In the genomic region with DNA sequence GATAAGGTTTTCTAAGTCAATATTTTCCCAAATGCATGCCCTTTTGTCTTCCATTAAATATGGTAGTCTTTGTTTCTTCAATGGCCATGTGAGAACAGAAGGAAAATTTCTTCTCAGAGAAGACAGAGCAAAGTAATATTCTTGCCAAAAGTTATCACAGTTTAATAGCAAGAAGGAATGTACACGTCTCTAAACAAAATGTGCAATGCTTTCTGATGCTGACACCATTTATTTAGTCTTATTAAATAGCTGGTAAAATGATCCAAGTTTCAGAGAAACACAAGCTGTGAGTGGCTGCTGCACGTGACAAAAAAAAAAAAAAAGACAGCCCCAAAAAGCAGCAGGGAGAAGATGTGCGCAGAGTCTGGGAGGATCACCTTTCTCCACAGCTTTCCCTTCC, we compare ENCODE assay signal across 25 cellular contexts.
"Had no signal": no experiment of that assay in that cellular context is flagged by ENCODE, and none has a peak within 500 bp of the region (broad histone marks: within the 10 kb centered on the region; RNA-seq: fewer than 3 reads in every experiment).

No MANE protein-coding gene starts in this region.

- H3K4me3 Mint-ChIP-seq: activated naive CD8-positive, alpha-beta T cell treated with anti-CD3 and anti-CD28 coated beads, Interleukin-2, amount 50 U/mL, for 24 hours; activated T-cell treated with anti-CD3 and anti-CD28 coated beads, Interleukin-2, amount 50 U/mL, for 4 hours; IgD-negative memory B cell; T-helper 17 cell; WTC11 had no signal

- H3K9me3 Mint-ChIP-seq: activated naive CD8-positive, alpha-beta T cell treated with anti-CD3 and anti-CD28 coated beads, Interleukin-2, amount 50 U/mL, for 24 hours; activated T-cell treated with anti-CD3 and anti-CD28 coated beads, Interleukin-2, amount 50 U/mL, for 4 hours had no signal

- H3K36me3 Mint-ChIP-seq: activated naive CD4-positive, alpha-beta T cell treated with anti-CD3 and anti-CD28 coated beads, Interleukin-2, amount 50 U/mL, for 72 hours; IgD-negative memory B cell; WTC11 had no signal

- H3K4me1 Mint-ChIP-seq: activated naive CD8-positive, alpha-beta T cell treated with anti-CD3 and anti-CD28 coated beads, Interleukin-2, amount 50 U/mL, for 24 hours; IgD-negative memory B cell; T-helper 17 cell had no signal

- ATAC-seq: activated naive CD4-positive, alpha-beta T cell treated with anti-CD3 and anti-CD28 coated beads, Interleukin-2, amount 50 U/mL, for 72 hours; activated naive CD8-positive, alpha-beta T cell treated with anti-CD3 and anti-CD28 coated beads, Interleukin-2, amount 50 U/mL, for 24 hours; activated T-cell treated with anti-CD3 and anti-CD28 coated beads, Interleukin-2, amount 50 U/mL, for 4 hours; body of pancreas; T-helper 17 cell; WTC11 had no signal

- H3K27me3 Mint-ChIP-seq: IgD-negative memory B cell had no signal

- H3K27ac Mint-ChIP-seq: activated naive CD4-positive, alpha-beta T cell treated with anti-CD3 and anti-CD28 coated beads, Interleukin-2, amount 50 U/mL, for 72 hours; activated naive CD8-positive, alpha-beta T cell treated with anti-CD3 and anti-CD28 coated beads, Interleukin-2, amount 50 U/mL, for 24 hours; IgD-negative memory B cell; T-helper 17 cell; WTC11 had no signal

- H3K4me3 ChIP-seq: ascending aorta, body of pancreas, Peyer's patch had no signal

- DNase-seq: activated CD4-positive, alpha-beta T cell treated with anti-CD3 and anti-CD28 coated beads for 48 hours; activated CD4-positive, alpha-beta T cell treated with anti-CD3 and anti-CD28 coated beads, Interleukin-2, amount 50 U/mL, for 48 hours; activated CD4-positive, CD25-positive, alpha-beta regulatory T cell treated with anti-CD3 and anti-CD28 coated beads, Interleukin-2, amount 50 U/mL, for 72 hours; activated CD8-positive, alpha-beta memory T cell treated with anti-CD3 and anti-CD28 coated beads for 24 hours; activated effector memory CD4-positive, alpha-beta T cell treated with anti-CD3 and anti-CD28 coated beads, Interleukin-2, amount 50 U/mL, for 16 hours; activated naive CD4-positive, alpha-beta T cell treated with Interleukin-2 at 50 U/mL for 16 hours; activated naive CD8-positive, alpha-beta T cell treated with anti-CD3 and anti-CD28 coated beads, Interleukin-2, amount 50 U/mL, for 24 hours; activated T-cell treated with anti-CD3 and anti-CD28 coated beads, Interleukin-2, amount 50 U/mL, for 4 hours; amniotic stem cell; body of pancreas; KG1; NCI-H1048; NCI-H146; NCI-H187 treated with DMSO at 0.1 percent for 48 hours; NCI-H2081 treated with DMSO at 0.1 percent for 48 hours; NCI-H510A treated with DMSO at 0.1 percent for 48 hours; NK-92 treated with Interleukin-12 subunit alpha and Interleukin-12 subunit beta, amount 100 ng/mL, for 24 hours; Peyer's patch; SHP77; T-helper 17 cell; T-helper 9 cell had no signal
